Comparison of ENCODE assay signal across 8 cellular contexts in genomic region chr11:62680825-62681240, GRCh38. TPM values are rescaled to one million over a fixed set of nuclear protein-coding genes. Genes with fewer than 3 reads are reported as not detected.
DNase-seq lines count a peak whose midpoint lies in the region; ATAC-seq and TF ChIP-seq lines count a peak whose summit lies in the region.

No MANE protein-coding gene starts in this region.

- H3K27me3 Mint-ChIP-seq in activated T-cell treated with anti-CD3 and anti-CD28 coated beads, Interleukin-2, amount 50 U/mL, for 24 hours, result no peaks in the 10 kb centered on the region

- peaks cover 32% of the 10 kb centered on the region for H3K36me3 Mint-ChIP-seq in activated T-cell treated with anti-CD3 and anti-CD28 coated beads, Interleukin-2, amount 50 U/mL, for 24 hours (ENCODE audit: low read depth)

- H3K4me3 Mint-ChIP-seq in activated T-cell treated with anti-CD3 and anti-CD28 coated beads, Interleukin-2, amount 50 U/mL, for 24 hours, result no peak overlapping the region

- H3K27ac Mint-ChIP-seq in activated T-cell treated with anti-CD3 and anti-CD28 coated beads, Interleukin-2, amount 50 U/mL, for 24 hours, result peak overlapping the region; percentile 70

- no peak overlapping the region for H3K4me3 ChIP-seq in foreskin fibroblast (ENCODE audit: low read depth in 1 of 2, low read length in 2 of 2)

- peak; percentile 42 for TF ChIP-seq CTCF in foreskin fibroblast (IDR thresholded peaks at IDR 0.05; ENCODE audit: low read depth, low read length)

- peaks cover 35% of the 10 kb centered on the region for H3K4me1 Mint-ChIP-seq in activated T-cell treated with anti-CD3 and anti-CD28 coated beads, Interleukin-2, amount 50 U/mL, for 24 hours (ENCODE audit: low read depth)

- peak; percentile 31 for DNase-seq in stimulated activated CD4-positive, alpha-beta T cell treated with anti-CD3 and anti-CD28 coated beads, Interleukin-1b, Interleukin-23, amount 100 ng/mL, for 48 hours
- DNase-seq in stimulated activated CD4-positive, alpha-beta T cell treated with anti-CD3 and anti-CD28 coated beads, Interleukin-4, amount 100 ng/mL, for 1 hour, result no peak
- DNase-seq in NCI-H69 (lab: John Stamatoyannopoulos, UW) (peak; percentile 75), foreskin fibroblast (peak; percentile 84 to 93), pulmonary artery endothelial cell (ENCODE audit: low read depth, low spot score) (peak; percentile 49), retina (no peak)
- DNase-seq in activated T-cell treated with anti-CD3 and anti-CD28 coated beads, Interleukin-2, amount 50 U/mL, for 24 hours, result no peak

- H3K9me3 Mint-ChIP-seq in activated T-cell treated with anti-CD3 and anti-CD28 coated beads, Interleukin-2, amount 50 U/mL, for 24 hours, result no peaks in the 10 kb centered on the region

- peak; percentile 66 for ATAC-seq in HG03108 (IDR thresholded peaks at IDR 0.05; ENCODE audit: unreplicated experiment)

RNA-seq across cellular contexts. Expression of gene UBXN1, which starts 2.0 kb away (rescaled TPM):
- 153 and 182 TPM in 2 replicates for total RNA-seq in pulmonary artery endothelial cell

RNA-seq across cellular contexts. Expression of gene LRRN4CL, which starts 8.5 kb away (rescaled TPM):
- under 0.01 and 0.04 TPM in 2 replicates for total RNA-seq in pulmonary artery endothelial cell

RNA-seq across cellular contexts. Expression of gene LBHD1, which starts 8.8 kb away (rescaled TPM):
- total RNA-seq in pulmonary artery endothelial cell, result 2.3 and 3.3 TPM in 2 replicates

RNA-seq across cellular contexts. Expression of gene UQCC3, which starts 9.4 kb away (rescaled TPM):
- 10.0 and 13.0 TPM in 2 replicates for total RNA-seq in pulmonary artery endothelial cell

RNA-seq across cellular contexts. Expression of gene CSKMT, which starts 15.7 kb away (rescaled TPM):
- 7.5 TPM in 2 replicates for total RNA-seq in pulmonary artery endothelial cell

Comparison
In these comparisons a context has a peak if more than half of its experiments do, and no peak if none do; other contexts are left out.
1. DNase-seq: peak in stimulated activated CD4-positive, alpha-beta T cell treated with anti-CD3 and anti-CD28 coated beads, Interleukin-1b, Interleukin-23, amount 100 ng/mL, for 48 hours (single experiment), NCI-H69 (single experiment), foreskin fibroblast (2 of 2) and pulmonary artery endothelial cell (single experiment); none in stimulated activated CD4-positive, alpha-beta T cell treated with anti-CD3 and anti-CD28 coated beads, Interleukin-4, amount 100 ng/mL, for 1 hour (single experiment), activated T-cell treated with anti-CD3 and anti-CD28 coated beads, Interleukin-2, amount 50 U/mL, for 24 hours (single experiment) and retina (single experiment).